ENCODE assay signal across 27 cellular contexts in the genomic region with DNA sequence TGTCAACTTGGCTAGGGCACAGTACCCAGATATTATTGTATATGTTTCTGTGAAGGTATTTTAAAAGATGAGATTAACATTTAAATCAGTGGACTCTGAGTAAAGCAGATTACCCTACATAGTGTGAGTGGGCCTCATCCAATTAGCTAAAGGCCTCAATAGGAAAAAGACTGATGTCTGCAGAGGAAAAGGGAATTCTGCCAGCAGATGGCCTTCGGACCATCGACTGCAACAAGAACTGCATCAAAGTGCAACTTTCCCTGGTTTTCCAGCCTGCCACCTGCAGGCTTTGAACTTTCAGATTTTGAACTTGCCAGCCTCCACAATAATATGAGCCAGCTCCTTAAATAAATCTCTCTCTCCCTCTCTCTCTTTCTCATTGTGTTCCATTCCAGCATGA.
"Had no signal": no experiment of that assay in that cellular context is flagged by ENCODE, and none has a peak within 500 bp of the region (broad histone marks: within the 10 kb centered on the region; RNA-seq: fewer than 3 reads in every experiment).

No MANE protein-coding gene starts in this region.

- H3K36me3 Mint-ChIP-seq: activated CD8-positive, alpha-beta memory T cell treated with anti-CD3 and anti-CD28 coated beads, Interleukin-2, amount 10 ng/mL, durations not matched to agents 7 days and 5 days; activated naive CD4-positive, alpha-beta T cell treated with anti-CD3 and anti-CD28 coated beads, Interleukin-2, amount 50 U/mL, for 72 hours; mesothelial cell of epicardium; naive B cell had no signal

- H3K27me3 Mint-ChIP-seq: activated B cell treated with CpG ODN at 0.5 μM for 24 hours; activated CD8-positive, alpha-beta memory T cell treated with anti-CD3 and anti-CD28 coated beads, Interleukin-2, amount 10 ng/mL, durations not matched to agents 7 days and 5 days; activated CD8-positive, alpha-beta T cell treated with anti-CD3 and anti-CD28 coated beads for 36 hours had no signal

- H3K27me3 ChIP-seq: breast epithelium, esophagus muscularis mucosa, foreskin keratinocyte, heart left ventricle, pancreas, tibial nerve had no signal

- H3K9me3 ChIP-seq: breast epithelium, esophagus muscularis mucosa, pancreas, psoas muscle, tibial nerve had no signal

- H3K4me1 Mint-ChIP-seq: activated B cell treated with CpG ODN at 0.5 μM for 24 hours; activated CD8-positive, alpha-beta memory T cell treated with anti-CD3 and anti-CD28 coated beads, Interleukin-2, amount 10 ng/mL, durations not matched to agents 7 days and 5 days; naive B cell had no signal

- H3K27ac Mint-ChIP-seq: activated B cell treated with CpG ODN at 0.5 μM for 24 hours; activated CD8-positive, alpha-beta memory T cell treated with anti-CD3 and anti-CD28 coated beads, Interleukin-2, amount 10 ng/mL, durations not matched to agents 7 days and 5 days; activated CD8-positive, alpha-beta T cell treated with anti-CD3 and anti-CD28 coated beads for 36 hours; activated naive CD4-positive, alpha-beta T cell treated with anti-CD3 and anti-CD28 coated beads, Interleukin-2, amount 50 U/mL, for 72 hours; activated T-cell treated with anti-CD3 and anti-CD28 coated beads, Interleukin-2, amount 50 U/mL, for 72 hours; mesothelial cell of epicardium; naive B cell; T-helper 1 cell treated with Interleukin-12 subunit alpha and Interleukin-12 subunit beta and Interleukin-4 antibody, amounts not matched to agents 30 μg/mL and 1 μg/mL, for 36 hours had no signal

- ATAC-seq: activated CD8-positive, alpha-beta memory T cell treated with anti-CD3 and anti-CD28 coated beads, Interleukin-2, amount 10 ng/mL, durations not matched to agents 7 days and 5 days; activated CD8-positive, alpha-beta T cell treated with anti-CD3 and anti-CD28 coated beads for 36 hours; activated naive CD4-positive, alpha-beta T cell treated with anti-CD3 and anti-CD28 coated beads, Interleukin-2, amount 50 U/mL, for 72 hours; activated T-cell treated with anti-CD3 and anti-CD28 coated beads, Interleukin-2, amount 50 U/mL, for 72 hours; foreskin keratinocyte; heart left ventricle; pancreas; psoas muscle had no signal

- H3K27ac ChIP-seq: breast epithelium, esophagus muscularis mucosa, foreskin keratinocyte, heart left ventricle, pancreas, psoas muscle, tibial nerve had no signal

- FAIRE-seq: pancreas, TTC549 had no signal

- H3K4me3 ChIP-seq: breast epithelium, esophagus muscularis mucosa, heart left ventricle, pancreas, psoas muscle, smooth muscle cell, tibial nerve had no signal

- H3K4me3 Mint-ChIP-seq: activated B cell treated with CpG ODN at 0.5 μM for 24 hours; activated CD8-positive, alpha-beta memory T cell treated with anti-CD3 and anti-CD28 coated beads, Interleukin-2, amount 10 ng/mL, durations not matched to agents 7 days and 5 days; activated CD8-positive, alpha-beta T cell treated with anti-CD3 and anti-CD28 coated beads for 36 hours; activated T-cell treated with anti-CD3 and anti-CD28 coated beads, Interleukin-2, amount 50 U/mL, for 72 hours; mesothelial cell of epicardium; naive B cell; T-helper 1 cell treated with Interleukin-12 subunit alpha and Interleukin-12 subunit beta and Interleukin-4 antibody, amounts not matched to agents 30 μg/mL and 1 μg/mL, for 36 hours had no signal

- DNase-seq: activated B cell treated with CpG ODN at 0.5 μM for 24 hours; activated CD4-positive, alpha-beta T cell treated with anti-CD3 and anti-CD28 coated beads, Interleukin-2, amount 50 U/mL, for 1 hour; activated CD8-positive, alpha-beta memory T cell treated with anti-CD3 and anti-CD28 coated beads, Interleukin-2, amount 10 ng/mL, durations not matched to agents 7 days and 5 days; activated CD8-positive, alpha-beta T cell treated with anti-CD3 and anti-CD28 coated beads for 36 hours; activated naive CD4-positive, alpha-beta T cell; activated T-cell treated with anti-CD3 and anti-CD28 coated beads for 4 hours; activated T-cell treated with anti-CD3 and anti-CD28 coated beads, Interleukin-2, amount 50 U/mL, for 72 hours; central memory CD4-positive, alpha-beta T cell; foreskin keratinocyte; heart left ventricle; islet precursor cell; mammary epithelial cell; naive B cell; nucleus accumbens; pancreas; psoas muscle; stimulated activated CD4-positive, alpha-beta T cell treated with anti-CD3 and anti-CD28 coated beads, Interleukin-1b, Interleukin-23, amount 100 ng/mL, for 48 hours; stimulated activated naive CD4-positive, alpha-beta T cell; T-helper 9 cell had no signal

- H3K4me1 ChIP-seq: breast epithelium, esophagus muscularis mucosa, foreskin keratinocyte, heart left ventricle, pancreas, psoas muscle, tibial nerve had no signal

- H3K9me3 Mint-ChIP-seq: activated B cell treated with CpG ODN at 0.5 μM for 24 hours; activated CD8-positive, alpha-beta T cell treated with anti-CD3 and anti-CD28 coated beads for 36 hours; activated naive CD4-positive, alpha-beta T cell treated with anti-CD3 and anti-CD28 coated beads, Interleukin-2, amount 50 U/mL, for 72 hours; activated T-cell treated with anti-CD3 and anti-CD28 coated beads, Interleukin-2, amount 50 U/mL, for 72 hours; T-helper 1 cell treated with Interleukin-12 subunit alpha and Interleukin-12 subunit beta and Interleukin-4 antibody, amounts not matched to agents 30 μg/mL and 1 μg/mL, for 36 hours had no signal

- H3K36me3 ChIP-seq: breast epithelium, esophagus muscularis mucosa, heart left ventricle, pancreas, tibial nerve had no signal
